Comparison of ENCODE assay signal across 10 cellular contexts in genomic region chr19:7830823-7831222, GRCh38. TPM values are rescaled to one million over a fixed set of nuclear protein-coding genes. Genes with fewer than 3 reads are reported as not detected.
DNase-seq lines count a peak whose midpoint lies in the region; ATAC-seq, FAIRE-seq and TF ChIP-seq lines count a peak whose summit lies in the region.
"Had no signal": no experiment of that assay in that cellular context is flagged by ENCODE, and none has a peak within 500 bp of the region (broad histone marks: within the 10 kb centered on the region; RNA-seq: fewer than 3 reads in every experiment).

No MANE protein-coding gene starts in this region.

- POLR2A ChIA-PET in Panc1 (lab: Charles Lee): interaction anchor here (0.7 kb wide), 1 partner anchor 94 kb away, joined by 7 read pairs; no protein-coding TSS in a partner anchor
- POLR2A ChIA-PET in endothelial cell of umbilical vein (lab: Charles Lee): interaction anchor here (0.5 kb wide), 1 partner anchor 201 kb away, joined by 5 read pairs; the partner anchor contains the start of genes PET100 and XAB2

- H3K9ac ChIP-seq in endothelial cell of umbilical vein (replicated peaks; ENCODE audit: extremely low read depth, insufficient read depth, low read length): no peak overlapping the region

- no peaks in the 10 kb centered on the region for H3K9me1 ChIP-seq in endothelial cell of umbilical vein (replicated peaks; ENCODE audit: control insufficient read depth, extremely low read depth, insufficient read depth, low read length)

- BruUV-seq in Calu3 (replicated peaks; lab: Mats Ljungman, UMichigan): no TSS peak
- no TSS peak for BruUV-seq in Panc1 (replicated peaks; lab: Mats Ljungman, UMichigan)
- BruUV-seq in endothelial cell of umbilical vein (replicated peaks; lab: Mats Ljungman, UMichigan): TSS peak; percentile 33

- intact Hi-C loops in Calu3 (cut with micrococcal nuclease; ENCODE audit: unreplicated experiment): no loop called here
- intact Hi-C loops in Panc1 (cut with micrococcal nuclease; ENCODE audit: unreplicated experiment): no loop called here
- intact Hi-C loops in endothelial cell of umbilical vein (cut with micrococcal nuclease): loop anchor here (5.0 kb wide), 2 partner anchors 41 to 264 kb away; partner anchors contain the start of gene PRR36
- intact Hi-C loops in psoas muscle (cut with DNase I): no loop called here

- peaks cover 28% of the 10 kb centered on the region for H3K4me1 Mint-ChIP-seq in Calu3 (ENCODE audit: low read depth, unreplicated experiment)

- H3K79me2 ChIP-seq in endothelial cell of umbilical vein (ENCODE audit: control insufficient read depth, insufficient read depth, low read length): no peaks in the 10 kb centered on the region

- no peak overlapping the region for H3K4me2 ChIP-seq in endothelial cell of umbilical vein (ENCODE audit: insufficient read depth, low read length)

- peak overlapping the region; percentile 61 for H3K4me3 Mint-ChIP-seq in Calu3 (ENCODE audit: low read depth, unreplicated experiment)

- DNase-seq in Calu3: no peak
- DNase-seq in Panc1 (ENCODE audit: low read depth, low spot score): no peak
- no peak for DNase-seq in endothelial cell of umbilical vein (ENCODE audit: low read depth, low spot score)
- DNase-seq in psoas muscle: peak in 1 of 2 donors; percentile 13
- no peak for DNase-seq in NCI-H510A treated with DMSO at 0.1 percent for 48 hours (lab: John Stamatoyannopoulos, UW)
- no peak for DNase-seq in NCI-H2196 (lab: John Stamatoyannopoulos, UW; ENCODE audit: unreplicated experiment)
- DNase-seq in cortex of kidney (lab: John Stamatoyannopoulos, UW): no peak
- DNase-seq: activated CD4-positive, alpha-beta T cell treated with anti-CD3 and anti-CD28 coated beads, Interleukin-2, amount 50 U/mL, for 1 hour had no signal

- dilution Hi-C loops in endothelial cell of umbilical vein (cut with MboI; ENCODE audit: extremely low pct_ligation_motif_present, low sequenced_read_pairs): no loop called here

- H3K36me3 ChIP-seq in Panc1 (ENCODE audit: control insufficient read depth, insufficient read depth, low read length): no peaks in the 10 kb centered on the region
- no peaks in the 10 kb centered on the region for H3K36me3 ChIP-seq in endothelial cell of umbilical vein (ENCODE audit: control insufficient read depth in 2 of 2, extremely low read depth in 1 of 2, insufficient read depth in 2 of 2, low read length in 2 of 2)
- no peaks in the 10 kb centered on the region for H3K36me3 ChIP-seq in psoas muscle (ENCODE audit: insufficient read depth in 1 of 2, low read depth in 1 of 2)

- no peaks in the 10 kb centered on the region for H4K20me1 ChIP-seq in endothelial cell of umbilical vein (replicated peaks; ENCODE audit: control insufficient read depth, extremely low read depth, insufficient read depth, low read length)

- H3K27me3 ChIP-seq in Panc1 (ENCODE audit: control insufficient read depth, insufficient read depth, low read length) (no peaks in the 10 kb centered on the region), endothelial cell of umbilical vein (ENCODE audit: control insufficient read depth in 2 of 2, insufficient read depth in 2 of 2, low read length in 2 of 2) (peaks cover 0 to 3% of the 10 kb centered on the region in 2 experiments), psoas muscle (ENCODE audit: insufficient read depth in 3 of 3, low read length in 2 of 3) (peaks cover 0 to 4% (median 0%) of the 10 kb centered on the region in 3 donors)

- no peak overlapping the region for H3K27ac Mint-ChIP-seq in Calu3 (ENCODE audit: unreplicated experiment)

- no peak overlapping the region for H3K27ac ChIP-seq in Panc1 (ENCODE audit: low read length)
- no peak overlapping the region for H3K27ac ChIP-seq in endothelial cell of umbilical vein (ENCODE audit: insufficient read depth, low read depth, low read length)
- H3K27ac ChIP-seq in psoas muscle: no peak overlapping the region

- no peaks in the 10 kb centered on the region; the same call in 1 of the 2 replicates for H3K4me1 ChIP-seq in Panc1 (ENCODE audit: control insufficient read depth, insufficient read depth, low read length)
- peaks cover 11% of the 10 kb centered on the region for H3K4me1 ChIP-seq in endothelial cell of umbilical vein (ENCODE audit: control insufficient read depth, extremely low read depth, insufficient read depth, low read length)
- H3K4me1 ChIP-seq in psoas muscle: no peaks in the 10 kb centered on the region

- TF ChIP-seq CTCF in Calu3 (IDR thresholded peaks at IDR 0.05; ENCODE audit: unreplicated experiment) (no peak), Panc1 (IDR thresholded peaks at IDR 0.05) (no peak), endothelial cell of umbilical vein (IDR thresholded peaks at IDR 0.05; ENCODE audit: extremely low read depth in 1 of 2, insufficient read depth in 1 of 2, low read depth in 1 of 2, low read length in 2 of 2) (no peak), psoas muscle (IDR thresholded peaks at IDR 0.05) (no peak)

- no peak for TF ChIP-seq POLR2A in endothelial cell of umbilical vein (IDR thresholded peaks at IDR 0.05; ENCODE audit: low read depth, low read length)

- no peak overlapping the region for H2AFZ ChIP-seq in endothelial cell of umbilical vein (ENCODE audit: low read depth, low read length)

- in situ Hi-C loops in Panc1 (cut with HindIII; ENCODE audit: low pct_unique_long_range_greater_than_20kb, low sequenced_read_pairs): no loop called here

- H3K27me3 Mint-ChIP-seq in Calu3 (ENCODE audit: unreplicated experiment): no peaks in the 10 kb centered on the region

- peaks cover 26% of the 10 kb centered on the region for H3K36me3 Mint-ChIP-seq in Calu3 (ENCODE audit: insufficient read depth, unreplicated experiment)

- 31 to 37% (median 33%) methylated on average over 5 to 7 of the region's 7 CpGs for WGBS in psoas muscle, 3 donors

- CTCF ChIA-PET in Calu3 (lab: Charles Lee) (interaction anchor here (0.7 to 2.0 kb wide), 4 partner anchors 23 to 262 kb away, joined by 4 to 11 read pairs (median 8); no protein-coding TSS in a partner anchor), Panc1 (lab: Charles Lee) (interaction anchor here (0.6 to 1.2 kb wide), 2 partner anchors 240 to 262 kb away, joined by 3 read pairs; no protein-coding TSS in a partner anchor), endothelial cell of umbilical vein (lab: Charles Lee) (interaction anchor here (0.9 to 3.0 kb wide), 7 partner anchors 12 to 477 kb away, joined by 3 to 29 read pairs (median 7); no protein-coding TSS in a partner anchor)

- FAIRE-seq in endothelial cell of umbilical vein (lab: Jason Lieb, UNC): no peak

- no peaks in the 10 kb centered on the region for H3K9me3 Mint-ChIP-seq in Calu3 (ENCODE audit: low read depth, unreplicated experiment)

- ATAC-seq in Panc1 (no peak), psoas muscle (no peak), GM18868 (IDR thresholded peaks at IDR 0.05; ENCODE audit: unreplicated experiment) (no peak)

- H3K9me3 ChIP-seq in Panc1 (ENCODE audit: control insufficient read depth, insufficient read depth, low read depth, low read length) (no peaks in the 10 kb centered on the region), endothelial cell of umbilical vein (replicated peaks; ENCODE audit: control insufficient read depth, insufficient read depth, low read length) (no peaks in the 10 kb centered on the region), psoas muscle (no peaks in the 10 kb centered on the region)

- H3K4me3 ChIP-seq in Panc1 (ENCODE audit: low read depth in 2 of 2, low read length in 2 of 2) (peak overlapping the region; percentile 35 to 45; a peak in 3 of 4 replicates), endothelial cell of umbilical vein (replicated peaks in 1 of 3; ENCODE audit: insufficient read depth in 1 of 3, low read depth in 1 of 3, low read length in 3 of 3) (peak overlapping the region in 1 of 3 experiments; percentile 89), psoas muscle (peak overlapping the region; percentile 73)

RNA-seq across cellular contexts. Expression of gene EVI5L, which starts 0.8 kb away (rescaled TPM):
- total RNA-seq in Calu3 (2022) (12.2 and 12.5 TPM in 2 replicates), Panc1 (2021; ENCODE audit: unreplicated experiment) (6.4 TPM), endothelial cell of umbilical vein (13.5 and 18.3 TPM in 2 replicates), psoas muscle (10 to 100 TPM; 13.9 to 25.9 (median 22.2) TPM)
- 19.5 TPM for polyA plus RNA-seq in Panc1 (2012; ENCODE audit: insufficient read length)
- polyA plus RNA-seq in endothelial cell of umbilical vein (11.9 and 15.8 TPM in 2 replicates), psoas muscle (10 to 100 TPM in 2 of 3 donors, 1 to 10 TPM in 1; 5.8 to 10.7 (median 10.0) TPM)
- 9.3 and 10.3 TPM in 2 replicates for polyA plus RNA-seq in endothelial cell of umbilical vein (2011; cell fraction: cytosol; rRNA removed)
- polyA plus RNA-seq in endothelial cell of umbilical vein (2011; cell fraction: nucleus; rRNA removed): 14.7 and 18.5 TPM in 2 replicates
- polyA plus RNA-seq in endothelial cell of umbilical vein (2012): 10.3 and 17.7 TPM in 2 replicates
- 14.3 and 23.8 TPM in 2 replicates for polyA minus RNA-seq in endothelial cell of umbilical vein
- 7.0 TPM for polyA minus RNA-seq in endothelial cell of umbilical vein (2011; cell fraction: cytosol; rRNA and poly(A)+ RNA removed)
- polyA minus RNA-seq in endothelial cell of umbilical vein (2011; cell fraction: nucleus; rRNA and poly(A)+ RNA removed): 8.7 and 9.9 TPM in 2 replicates

RNA-seq across cellular contexts. Expression of gene PRR36, which starts 43.4 kb away (rescaled TPM):
- total RNA-seq in Calu3 (2022) (10.8 and 11.7 TPM in 2 replicates), Panc1 (2021; ENCODE audit: unreplicated experiment) (3.7 TPM), endothelial cell of umbilical vein (not detected in 2 replicates), psoas muscle (not detected)
- polyA plus RNA-seq in Panc1 (2012; ENCODE audit: insufficient read length): 8.8 TPM
- polyA plus RNA-seq in endothelial cell of umbilical vein (0.05 TPM in 1 of 2 replicates, not detected in the other), psoas muscle (not detected)
- 0.01 TPM in 1 of 2 replicates, not detected in the other for polyA plus RNA-seq in endothelial cell of umbilical vein (2011; cell fraction: cytosol; rRNA removed)
- polyA plus RNA-seq in endothelial cell of umbilical vein (2011; cell fraction: nucleus; rRNA removed): 0.03 TPM in 1 of 2 replicates, not detected in the other
- 0.05 TPM in 1 of 2 replicates, not detected in the other for polyA plus RNA-seq in endothelial cell of umbilical vein (2012)
- not detected in 2 replicates for polyA minus RNA-seq in endothelial cell of umbilical vein
- polyA minus RNA-seq in endothelial cell of umbilical vein (2011; cell fraction: cytosol; rRNA and poly(A)+ RNA removed): not detected
- polyA minus RNA-seq in endothelial cell of umbilical vein (2011; cell fraction: nucleus; rRNA and poly(A)+ RNA removed): not detected in 2 replicates
- total RNA-seq: liver had no signal

RNA-seq across cellular contexts. Expression of gene LRRC8E, which starts 57.5 kb away (rescaled TPM):
- 8.0 and 9.1 TPM in 2 replicates for total RNA-seq in Calu3 (2022)
- 5.0 TPM for total RNA-seq in Panc1 (2021; ENCODE audit: unreplicated experiment)
- 4.4 TPM for polyA plus RNA-seq in Panc1 (2012; ENCODE audit: insufficient read length)
- 1.6 and 1.8 TPM in 2 replicates for total RNA-seq in endothelial cell of umbilical vein
- polyA plus RNA-seq in endothelial cell of umbilical vein: 1.1 and 1.3 TPM in 2 replicates
- 0.75 and 0.87 TPM in 2 replicates for polyA plus RNA-seq in endothelial cell of umbilical vein (2011; cell fraction: cytosol; rRNA removed)
- 0.71 and 1.2 TPM in 2 replicates for polyA plus RNA-seq in endothelial cell of umbilical vein (2011; cell fraction: nucleus; rRNA removed)
- polyA plus RNA-seq in endothelial cell of umbilical vein (2012): 2.2 and 2.4 TPM in 2 replicates
- polyA minus RNA-seq in endothelial cell of umbilical vein: 2.1 and 3.2 TPM in 2 replicates
- 5.0 TPM for polyA minus RNA-seq in endothelial cell of umbilical vein (2011; cell fraction: cytosol; rRNA and poly(A)+ RNA removed)
- 0.87 and 1.2 TPM in 2 replicates for polyA minus RNA-seq in endothelial cell of umbilical vein (2011; cell fraction: nucleus; rRNA and poly(A)+ RNA removed)
- total RNA-seq in psoas muscle: under 1 TPM; 0.07 to 0.26 (median 0.15) TPM
- under 1 TPM in 2 of 3 donors, not detected in 1; 0.03 to 0.10 TPM for polyA plus RNA-seq in psoas muscle
